Comparison of ENCODE assay signal across 8 cellular contexts in genomic region chr9:21801683-21802417, GRCh38. TPM values are rescaled to one million over a fixed set of nuclear protein-coding genes. Genes with fewer than 3 reads are reported as not detected.
DNase-seq lines count a peak whose midpoint lies in the region; ATAC-seq and TF ChIP-seq lines count a peak whose summit lies in the region.

No MANE protein-coding gene starts in this region.

- H3F3A ChIP-seq in SU-DHL-6 (ENCODE audit: insufficient read depth), result no peaks in the 10 kb centered on the region

- peak overlapping the region; percentile 78 for H3K4me3 ChIP-seq in SU-DHL-6 (ENCODE audit: insufficient read depth, low read length, poor library complexity, severe bottlenecking)
- peak overlapping the region; percentile 76 for H3K4me3 ChIP-seq in effector memory CD4-positive, alpha-beta T cell (ENCODE audit: insufficient read depth, low read depth, low read length, poor library complexity, severe bottlenecking)
- H3K4me3 ChIP-seq in lower leg skin (ENCODE audit: low read depth, poor library complexity, severe bottlenecking), result peak overlapping the region; percentile 85

- no peaks in the 10 kb centered on the region for H3K27me3 ChIP-seq in SU-DHL-6 (ENCODE audit: low read length)
- H3K27me3 ChIP-seq in effector memory CD4-positive, alpha-beta T cell (replicated peaks; ENCODE audit: control insufficient read depth, insufficient read depth, low read length, poor library complexity, severe bottlenecking), result peaks cover 3% of the 10 kb centered on the region

- peak overlapping the region; percentile 85 for H3K4me2 ChIP-seq in SU-DHL-6 (ENCODE audit: low read depth, low read length, poor library complexity, severe bottlenecking)

- peaks cover 7% of the 10 kb centered on the region; the same call in 1 of the 2 replicates for H4K20me1 ChIP-seq in SU-DHL-6 (ENCODE audit: low read depth, low read length)

- H2AFZ ChIP-seq in SU-DHL-6 (ENCODE audit: low read depth, low read length, severe bottlenecking), result peak overlapping the region; percentile 99

- DNase-seq in EH (ENCODE audit: low read depth) (peak; percentile 90), HPDE6-E6E7 (ENCODE audit: extremely low spot score) (peak; percentile 64), lower leg skin (ENCODE audit: low spot score in 2 of 2) (peak; percentile 73 to 93), stromal cell of bone marrow (ENCODE audit: low read depth) (peak; percentile 75)
- no peak for DNase-seq in effector memory CD4-positive, alpha-beta T cell
- DNase-seq in stimulated activated CD4-positive, alpha-beta T cell treated with anti-CD3 and anti-CD28 coated beads, Interleukin-12 subunit alpha, Interleukin-12 subunit beta, amount 100 ng/mL, for 4 hours, result no peak

- intact Hi-C loops in lower leg skin (cut with DNase I; ENCODE audit: low total_unique reads), result no loop called here

- H3K9me2 ChIP-seq in SU-DHL-6 (replicated peaks; ENCODE audit: insufficient read depth, low read length), result no peaks in the 10 kb centered on the region

- WGBS in lower leg skin, 2 donors, result 8 to 9% methylated on average over 37 of the region's 37 CpGs

- TF ChIP-seq POLR2A in lower leg skin (IDR thresholded peaks at IDR 0.05), result no peak

- peak; percentile 15 for ATAC-seq in GM21381 (IDR thresholded peaks at IDR 0.05; ENCODE audit: unreplicated experiment)

- TF ChIP-seq CTCF in SU-DHL-6 (IDR thresholded peaks at IDR 0.05; ENCODE audit: insufficient read depth, low read length, poor library complexity, severe bottlenecking) (no peak), lower leg skin (IDR thresholded peaks at IDR 0.05) (no peak)

- H3K27ac ChIP-seq in SU-DHL-6 (ENCODE audit: low read depth, low read length), result peak overlapping the region; percentile 63
- H3K27ac ChIP-seq in effector memory CD4-positive, alpha-beta T cell (ENCODE audit: insufficient read depth, low read length, poor library complexity, severe bottlenecking), result peak overlapping the region; percentile 38

- H3K79me2 ChIP-seq in SU-DHL-6 (ENCODE audit: insufficient read depth, low read length), result peaks cover 43% of the 10 kb centered on the region

- peaks cover 8% of the 10 kb centered on the region for H3K4me1 ChIP-seq in effector memory CD4-positive, alpha-beta T cell (ENCODE audit: control insufficient read depth, insufficient read depth, low read length, poor library complexity, severe bottlenecking)

- H3K36me3 ChIP-seq in SU-DHL-6 (ENCODE audit: low read length), result peaks cover 4% of the 10 kb centered on the region; the same call in 1 of the 2 replicates
- no peaks in the 10 kb centered on the region for H3K36me3 ChIP-seq in effector memory CD4-positive, alpha-beta T cell (ENCODE audit: control insufficient read depth, insufficient read depth, low read length)

- peak overlapping the region; percentile 81 for H3K9ac ChIP-seq in SU-DHL-6 (ENCODE audit: low read length)

- no peaks in the 10 kb centered on the region for H3K9me3 ChIP-seq in SU-DHL-6 (ENCODE audit: insufficient read depth, low read length)
- no peaks in the 10 kb centered on the region for H3K9me3 ChIP-seq in effector memory CD4-positive, alpha-beta T cell (ENCODE audit: control insufficient read depth, low read length)

RNA-seq across cellular contexts. Expression of gene MTAP, which starts 0.6 kb away (rescaled TPM):
- 10 to 100 TPM; 12.9 to 18.2 (median 14.7) TPM for total RNA-seq in lower leg skin

Comparison
In these comparisons a context has a peak if more than half of its experiments do, and no peak if none do; other contexts are left out.
1. DNase-seq: peak in EH (single experiment), HPDE6-E6E7 (single experiment), lower leg skin (2 of 2) and stromal cell of bone marrow (single experiment); none in effector memory CD4-positive, alpha-beta T cell (0 of 3) and stimulated activated CD4-positive, alpha-beta T cell treated with anti-CD3 and anti-CD28 coated beads, Interleukin-12 subunit alpha, Interleukin-12 subunit beta, amount 100 ng/mL, for 4 hours (single experiment).
2. Peak in every context shown above with its lines, with median percentiles within 50 percentile points of each other: H3K4me3 ChIP-seq.